ENCODE assay signal across 18 cellular contexts in the genomic region with DNA sequence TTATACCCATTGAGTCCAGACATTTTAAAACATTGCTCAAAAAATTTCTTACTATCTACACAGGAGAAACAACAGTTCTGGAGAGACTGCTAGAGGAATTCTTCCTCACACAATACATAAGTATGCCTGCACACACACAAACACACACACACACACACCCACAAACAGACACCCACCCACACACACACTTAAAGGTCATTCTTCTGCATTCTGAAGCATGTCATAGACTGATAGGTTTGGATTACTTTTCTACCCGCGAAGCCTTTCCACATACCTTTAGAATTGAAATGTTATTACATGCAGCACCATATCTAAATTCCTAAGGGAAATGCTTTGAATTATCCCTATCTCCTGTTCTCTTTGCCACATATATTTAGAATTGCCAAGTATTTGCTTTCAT.
DNase-seq lines count a peak whose midpoint lies in the region; ATAC-seq, FAIRE-seq and TF ChIP-seq lines count a peak whose summit lies in the region.
"Had no signal": no experiment of that assay in that cellular context is flagged by ENCODE, and none has a peak within 500 bp of the region (broad histone marks: within the 10 kb centered on the region; RNA-seq: fewer than 3 reads in every experiment).

No MANE protein-coding gene starts in this region.

- H3K14ac ChIP-seq in trophoblast cell (ENCODE audit: low read length), result no peak overlapping the region

- ATAC-seq in Right ventricle myocardium superior (ENCODE audit: poor library complexity), result no peak

- no peak overlapping the region for H3K23ac ChIP-seq in trophoblast cell (ENCODE audit: low read length)

- H3K36me3 ChIP-seq in trophoblast cell (ENCODE audit: control insufficient read depth in 1 of 2, insufficient read depth in 2 of 2, low read length in 2 of 2), result no peaks in the 10 kb centered on the region
- H3K36me3 ChIP-seq: BE2C had no signal

- H4K91ac ChIP-seq in trophoblast cell (ENCODE audit: low read depth, low read length), result no peak overlapping the region

- no peak overlapping the region for H3K18ac ChIP-seq in trophoblast cell (ENCODE audit: low read length)

- TF ChIP-seq CTCF in D721Med (IDR thresholded peaks at IDR 0.05; ENCODE audit: insufficient read depth, missing control alignments) (no peak), fibroblast of pulmonary artery (IDR thresholded peaks at IDR 0.05; ENCODE audit: low read length, missing control alignments) (no peak)

- no peak overlapping the region for H2AK5ac ChIP-seq in trophoblast cell (ENCODE audit: low read length)

- no peak overlapping the region for H4K8ac ChIP-seq in trophoblast cell (ENCODE audit: low read depth, low read length)

- no peaks in the 10 kb centered on the region for H3K4me1 ChIP-seq in trophoblast cell (ENCODE audit: control insufficient read depth in 1 of 2, insufficient read depth in 2 of 2, low read length in 2 of 2)
- H3K4me1 ChIP-seq: BE2C, Caco-2 had no signal

- no peak overlapping the region for H3K4me2 ChIP-seq in trophoblast cell (ENCODE audit: low read length)
- H3K4me2 ChIP-seq: KMS-11 had no signal

- no peaks in the 10 kb centered on the region for H3K79me2 ChIP-seq in trophoblast cell (ENCODE audit: control insufficient read depth, insufficient read depth, low read length, poor library complexity)

- no peak overlapping the region for H2BK120ac ChIP-seq in trophoblast cell (ENCODE audit: insufficient read depth, low read length, poor library complexity)

- FAIRE-seq in D721Med (lab: Jason Lieb, UNC), result peak; percentile 6
- FAIRE-seq: H1 had no signal

- no CpG with 5 or more reads among the region's 2 CpGs for WGBS in trophoblast cell (ENCODE audit: extremely low coverage, insufficient coverage, insufficient read length)

- no peak overlapping the region for H4K12ac ChIP-seq in trophoblast cell (ENCODE audit: low read depth, low read length)

- H3K4me3 ChIP-seq in fibroblast of pulmonary artery (replicated peaks; ENCODE audit: low read depth, low read length) (no peak overlapping the region), trophoblast cell (ENCODE audit: low read depth, low read length) (no peak overlapping the region)

- H3K4ac ChIP-seq in trophoblast cell (ENCODE audit: low read depth, low read length), result no peak overlapping the region

- H3K9me3 ChIP-seq in trophoblast cell (ENCODE audit: insufficient read depth, low read depth, low read length), result no peaks in the 10 kb centered on the region
- H3K9me3 ChIP-seq: BE2C had no signal

- no peak overlapping the region for H3K27ac ChIP-seq in trophoblast cell (ENCODE audit: low read depth, low read length)
- H3K27ac ChIP-seq: KMS-11 had no signal

- no peak overlapping the region for H3K9ac ChIP-seq in trophoblast cell (ENCODE audit: low read length)
- H3K9ac ChIP-seq: KMS-11 had no signal

- DNase-seq in D721Med (ENCODE audit: insufficient read length, low spot score) (no peak), astrocyte of the hippocampus (ENCODE audit: low read depth, low spot score) (peak; percentile 16), fibroblast of pulmonary artery (ENCODE audit: low read depth) (peak; percentile 17), trophoblast cell (peak; percentile 7 to 50), HuH-7.5 (ENCODE audit: low spot score) (no peak), NCI-H82 (lab: John Stamatoyannopoulos, UW) (no peak), Right ventricle myocardium superior (no peak)
- no peak for DNase-seq in stimulated activated naive CD4-positive, alpha-beta T cell (lab: John Stamatoyannopoulos, UW)
- DNase-seq: ACHN; BE2C; C1 segment of cervical spinal cord; Caco-2; CD4-positive, alpha-beta T cell; DMS79 treated with DMSO at 0.1 percent for 48 hours; GF-D8; H9 had no signal

- H3K27me3 ChIP-seq in trophoblast cell (ENCODE audit: insufficient read depth, low read length), result no peaks in the 10 kb centered on the region
- H3K27me3 ChIP-seq: BE2C had no signal

- no peak overlapping the region for H2BK5ac ChIP-seq in trophoblast cell (ENCODE audit: low read depth, low read length, poor library complexity)

- no peak overlapping the region for H2BK12ac ChIP-seq in trophoblast cell (ENCODE audit: low read length)

- H2AFZ ChIP-seq in trophoblast cell (ENCODE audit: insufficient read depth, low read length, poor library complexity), result no peak overlapping the region

- intact Hi-C loops in Right ventricle myocardium superior (cut with DNase I), result no loop called here

- no peaks in the 10 kb centered on the region for H3K79me1 ChIP-seq in trophoblast cell (ENCODE audit: low read length)

Comparison
In these comparisons a context has a peak if more than half of its experiments do, and no peak if none do; other contexts are left out.
1. DNase-seq: peak in astrocyte of the hippocampus (single experiment), fibroblast of pulmonary artery (single experiment) and trophoblast cell (2 of 2); none in D721Med (single experiment), HuH-7.5 (single experiment), NCI-H82 (single experiment), Right ventricle myocardium superior (single experiment) and stimulated activated naive CD4-positive, alpha-beta T cell (0 of 6).